10 cellular contexts compared by ENCODE assay signal in the genomic region with DNA sequence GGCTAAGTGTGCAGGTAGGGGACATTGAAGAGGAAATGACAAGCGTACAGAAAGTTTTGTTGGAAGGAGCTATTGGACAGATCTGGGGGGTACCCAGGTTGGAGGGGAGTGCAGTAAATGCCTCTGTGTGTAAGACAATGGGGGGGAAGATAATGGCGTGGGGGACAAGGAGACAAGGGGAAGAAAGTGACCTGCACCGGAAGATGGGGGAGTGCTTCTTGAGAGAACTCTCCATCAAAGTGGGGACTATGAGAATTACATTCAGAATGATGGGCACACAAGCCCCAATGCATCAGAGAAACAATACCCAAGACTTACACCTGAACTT.
DNase-seq lines count a peak whose midpoint lies in the region; TF ChIP-seq lines count a peak whose summit lies in the region.
"Had no signal": no experiment of that assay in that cellular context is flagged by ENCODE, and none has a peak within 500 bp of the region (broad histone marks: within the 10 kb centered on the region; RNA-seq: fewer than 3 reads in every experiment).

No MANE protein-coding gene starts in this region.

- peak overlapping the region; percentile 50 for H3K27ac ChIP-seq in BLaER1
- H3K27ac ChIP-seq in osteoblast (ENCODE audit: low read depth, low read length) = no peak overlapping the region
- H3K27ac ChIP-seq: epithelial cell of prostate had no signal

- H3K9me3 Mint-ChIP-seq in IgD-negative memory B cell = no peaks in the 10 kb centered on the region
- H3K9me3 Mint-ChIP-seq in dendritic cell treated with granulocyte-macrophage colony-stimulating factor and Interleukin-4, amounts not matched to agents 40 ng/mL and 50 ng/mL, for 4 days = no peaks in the 10 kb centered on the region

- no peaks in the 10 kb centered on the region for H4K20me1 ChIP-seq in BLaER1
- no peaks in the 10 kb centered on the region for H4K20me1 ChIP-seq in osteoblast (ENCODE audit: insufficient read depth, low read length)

- intact Hi-C loops in dendritic cell treated with granulocyte-macrophage colony-stimulating factor and Interleukin-4, amounts not matched to agents 40 ng/mL and 50 ng/mL, for 4 days (cut with micrococcal nuclease) = no loop called here

- peaks cover 1% of the 10 kb centered on the region for H3K36me3 Mint-ChIP-seq in IgD-negative memory B cell
- H3K36me3 Mint-ChIP-seq in dendritic cell treated with granulocyte-macrophage colony-stimulating factor and Interleukin-4, amounts not matched to agents 40 ng/mL and 50 ng/mL, for 4 days (ENCODE audit: low read depth) = no peaks in the 10 kb centered on the region

- H3K27me3 Mint-ChIP-seq in IgD-negative memory B cell = no peaks in the 10 kb centered on the region
- H3K27me3 Mint-ChIP-seq in dendritic cell treated with granulocyte-macrophage colony-stimulating factor and Interleukin-4, amounts not matched to agents 40 ng/mL and 50 ng/mL, for 4 days = no peaks in the 10 kb centered on the region

- H3K4me1 Mint-ChIP-seq in IgD-negative memory B cell = peaks cover 6 to 11% (median 9%) of the 10 kb centered on the region in 3 donors
- peaks cover 9% of the 10 kb centered on the region for H3K4me1 Mint-ChIP-seq in dendritic cell treated with granulocyte-macrophage colony-stimulating factor and Interleukin-4, amounts not matched to agents 40 ng/mL and 50 ng/mL, for 4 days (ENCODE audit: low read depth)

- no peak for TF ChIP-seq CTCF in osteoblast (IDR thresholded peaks at IDR 0.05; ENCODE audit: extremely low read depth, low read depth, low read length)

- peak overlapping the region; percentile 73 for H3K4me2 ChIP-seq in BLaER1
- H3K4me2 ChIP-seq in osteoblast (ENCODE audit: insufficient read depth, low read length) = peak overlapping the region; percentile 76

- H3K27ac Mint-ChIP-seq in IgD-negative memory B cell = peak overlapping the region in 1 of 3 donors; percentile 63
- no peak overlapping the region for H3K27ac Mint-ChIP-seq in dendritic cell treated with granulocyte-macrophage colony-stimulating factor and Interleukin-4, amounts not matched to agents 40 ng/mL and 50 ng/mL, for 4 days

- H3K9ac ChIP-seq in BLaER1 = peak overlapping the region; percentile 3; the same call in 1 of the 2 replicates

- no peaks in the 10 kb centered on the region for H3K79me2 ChIP-seq in osteoblast (ENCODE audit: insufficient read depth, low read length)

- H3K4me1 ChIP-seq in BLaER1 = peaks cover 21% of the 10 kb centered on the region
- peaks cover 5% of the 10 kb centered on the region for H3K4me1 ChIP-seq in osteoblast (ENCODE audit: insufficient read depth, low read length)

- no peaks in the 10 kb centered on the region for H3K36me3 ChIP-seq in BLaER1
- no peaks in the 10 kb centered on the region for H3K36me3 ChIP-seq in osteoblast (ENCODE audit: insufficient read depth, low read length)

- H3K27me3 ChIP-seq in BLaER1 = no peaks in the 10 kb centered on the region
- no peaks in the 10 kb centered on the region for H3K27me3 ChIP-seq in osteoblast (ENCODE audit: insufficient read depth, low read length)

- H3K4me3 ChIP-seq in BLaER1 (peak overlapping the region; percentile 25; the same call in 1 of the 2 replicates), osteoblast (ENCODE audit: insufficient read depth, low read length) (peak overlapping the region; percentile 56)

- H3K9me3 ChIP-seq in BLaER1 = no peaks in the 10 kb centered on the region
- H3K9me3 ChIP-seq in osteoblast (ENCODE audit: low read depth, low read length) = no peaks in the 10 kb centered on the region

- peak overlapping the region; percentile 3 to 88 (median 80) for H3K4me3 Mint-ChIP-seq in IgD-negative memory B cell
- H3K4me3 Mint-ChIP-seq in dendritic cell treated with granulocyte-macrophage colony-stimulating factor and Interleukin-4, amounts not matched to agents 40 ng/mL and 50 ng/mL, for 4 days = peak overlapping the region; percentile 14

- DNase-seq in osteoblast (ENCODE audit: insufficient read length, low spot score, missing footprints) = no peak
- no peak for DNase-seq in nucleus accumbens (lab: John Stamatoyannopoulos, UW)
- no peak for DNase-seq in stimulated activated CD4-positive, alpha-beta T cell treated with anti-CD3 and anti-CD28 coated beads, Interleukin-4, amount 100 ng/mL, for 4 hours
- no peak for DNase-seq in medulla oblongata (ENCODE audit: extremely low spot score)
- no peak for DNase-seq in NCI-H510A treated with DMSO at 0.1 percent for 48 hours (lab: John Stamatoyannopoulos, UW)
- DNase-seq: NCI-H2029 had no signal

- H2AFZ ChIP-seq in osteoblast (ENCODE audit: low read length) = peak overlapping the region; percentile 94
